Comparison of ENCODE assay signal across 8 cellular contexts in genomic region chr7:133434246-133434865, GRCh38.
DNase-seq lines count a peak whose midpoint lies in the region; ATAC-seq, FAIRE-seq and TF ChIP-seq lines count a peak whose summit lies in the region.

No MANE protein-coding gene starts in this region.

- peak; percentile 42 for TF ChIP-seq CTCF in CD4-positive, alpha-beta T cell (IDR thresholded peaks at IDR 0.05)
- TF ChIP-seq CTCF in HEK293 (tag by site-specific recombination; IDR thresholded peaks at IDR 0.05) (peak; percentile 43; the same call in 1 of the 2 replicates), tibial artery (IDR thresholded peaks at IDR 0.05) (peak; percentile 35 to 42)

- no peaks in the 10 kb centered on the region for H3K9me3 ChIP-seq in CD4-positive, alpha-beta T cell (ENCODE audit: control insufficient read depth, low read length)
- H3K9me3 ChIP-seq in HEK293 (ENCODE audit: control insufficient read depth, insufficient read depth, low read depth, low read length) (no peaks in the 10 kb centered on the region), tibial artery (no peaks in the 10 kb centered on the region)

- H3K36me3 Mint-ChIP-seq in CD4-positive, alpha-beta T cell (ENCODE audit: low read depth) = no peaks in the 10 kb centered on the region

- H3K4me3 ChIP-seq in HEK293 (ENCODE audit: low read depth, low read length) = no peak overlapping the region
- no peak overlapping the region for H3K4me3 ChIP-seq in tibial artery

- H3K36me3 ChIP-seq in HEK293 (ENCODE audit: control insufficient read depth in 2 of 2, insufficient read depth in 1 of 2, low read length in 2 of 2) (no peaks in the 10 kb centered on the region), tibial artery (no peaks in the 10 kb centered on the region)

- CTCF ChIA-PET in CD4-positive, alpha-beta T cell (lab: Charles Lee) = interaction anchor here (0.8 to 1.7 kb wide), 2 partner anchors 39 to 1116 kb away, joined by 3 to 8 read pairs; no protein-coding TSS in a partner anchor
- CTCF ChIA-PET in HEK293 (lab: Yijun Ruan, JAX) = interaction anchor here (0.5 to 1.6 kb wide), 25 partner anchors 9 to 1649 kb away, joined by 3 to 7 read pairs (median 3); no protein-coding TSS in a partner anchor

- peaks cover 16% of the 10 kb centered on the region for H3K4me1 Mint-ChIP-seq in CD4-positive, alpha-beta T cell (ENCODE audit: low read depth)

- H3K27ac ChIP-seq in CD4-positive, alpha-beta T cell (ENCODE audit: low read depth, low read length) = no peak overlapping the region
- no peak overlapping the region for H3K27ac ChIP-seq in HEK293 (ENCODE audit: extremely low read depth, low read depth, low read length)
- no peak overlapping the region for H3K27ac ChIP-seq in tibial artery

- DNase-seq in CD4-positive, alpha-beta T cell = no peak
- DNase-seq in SK-MEL-5 (ENCODE audit: low read depth, low spot score) (peak; percentile 63), globus pallidus (ENCODE audit: low spot score) (peak; percentile 36), tibial artery (no peak), NCI-H524 treated with DMSO at 0.1 percent for 48 hours (lab: John Stamatoyannopoulos, UW) (no peak), RCC 7860 (ENCODE audit: low spot score) (no peak)
- DNase-seq in stimulated activated CD4-positive, alpha-beta T cell treated with anti-CD3 and anti-CD28 coated beads, Interleukin-15, amount 100 ng/mL, for 24 hours = no peak

- peak overlapping the region; percentile 13 for H3K27ac Mint-ChIP-seq in CD4-positive, alpha-beta T cell

- in situ Hi-C loops in SK-MEL-5 (cut with HindIII; ENCODE audit: low pct_unique_long_range_greater_than_20kb, low sequenced_read_pairs) = loop anchor here (10.0 kb wide), 1 partner anchor 580 kb away; no protein-coding TSS in a partner anchor

- POLR2A ChIA-PET in CD4-positive, alpha-beta T cell (lab: Charles Lee) = no interaction called here
- POLR2A ChIA-PET in HEK293 (lab: Yijun Ruan, JAX) = interaction anchor here (0.6 kb wide), 1 partner anchor 586 kb away, joined by 3 read pairs; no protein-coding TSS in a partner anchor

- no peaks in the 10 kb centered on the region for H3K27me3 Mint-ChIP-seq in CD4-positive, alpha-beta T cell

- H3K4me3 Mint-ChIP-seq in CD4-positive, alpha-beta T cell = no peak overlapping the region

- intact Hi-C loops in CD4-positive, alpha-beta T cell (cut with DNase I, micrococcal nuclease) = loop anchor here (1.0 to 10.0 kb wide), 6 partner anchors 720 to 1747 kb away; no protein-coding TSS in a partner anchor
- intact Hi-C loops in tibial artery (cut with DNase I; ENCODE audit: low total_unique reads) = no loop called here

- no peaks in the 10 kb centered on the region for H3K9me3 Mint-ChIP-seq in CD4-positive, alpha-beta T cell

- no peaks in the 10 kb centered on the region for H3K27me3 ChIP-seq in CD4-positive, alpha-beta T cell (ENCODE audit: control insufficient read depth, insufficient read depth, low read length)
- H3K27me3 ChIP-seq in tibial artery = no peaks in the 10 kb centered on the region

- H3K4me1 ChIP-seq in HEK293 (ENCODE audit: control insufficient read depth, insufficient read depth, low read length) = peaks cover 15% of the 10 kb centered on the region
- peaks cover 0 to 15% (median 9%) of the 10 kb centered on the region in 4 donors for H3K4me1 ChIP-seq in tibial artery

- FAIRE-seq in RCC 7860 (lab: Jason Lieb, UNC) = no peak

- no peak for ATAC-seq in CD4-positive, alpha-beta T cell (ENCODE audit: poor library complexity)

TF ChIP-seq in HEK293, 187 proteins besides CTCF, POLR2A, EP300 and RAD21:
- peak; percentile 96 for TF ChIP-seq PRDM10 (tag by site-specific recombination; IDR thresholded peaks at IDR 0.05)
- TF ChIP-seq ZNF660 (tag by site-specific recombination; IDR thresholded peaks at IDR 0.05) = 0 out of 2 replicates have a peak, but pooled peaks have one; percentile 23
- no peak for TF ChIP-seq ZNF626 (tag by site-specific recombination; IDR thresholded peaks at IDR 0.05)
- TF ChIP-seq MZF1 (tag by site-specific recombination; IDR thresholded peaks at IDR 0.05; ENCODE audit: borderline replicate concordance) = no peak
- peak; percentile 29; the same call in 1 of the 2 replicates for TF ChIP-seq PRDM6 (tag by site-specific recombination; IDR thresholded peaks at IDR 0.05)
- TF ChIP-seq ZNF488 (tag by site-specific recombination; IDR thresholded peaks at IDR 0.05) = no peak
- no peak for TF ChIP-seq ZFP37 (tag by site-specific recombination; IDR thresholded peaks at IDR 0.05)
- TF ChIP-seq ZNF169 (tag by site-specific recombination; IDR thresholded peaks at IDR 0.05) = no peak
- no peak for TF ChIP-seq ZFHX2 (tag by site-specific recombination; conservative IDR thresholded peaks at IDR 0.05)
- TF ChIP-seq ZBTB1 (tag by site-specific recombination; IDR thresholded peaks at IDR 0.05) = no peak
- no peak for TF ChIP-seq ZNF501 (tag by site-specific recombination; IDR thresholded peaks at IDR 0.05)
- TF ChIP-seq ZNF561 (tag by site-specific recombination; IDR thresholded peaks at IDR 0.05; ENCODE audit: borderline replicate concordance) = no peak
- no peak for TF ChIP-seq ZNF133 (tag by site-specific recombination; IDR thresholded peaks at IDR 0.05)
- TF ChIP-seq YY1 (tag by site-specific recombination; IDR thresholded peaks at IDR 0.05) = no peak
- peak; percentile 80 for TF ChIP-seq ZNF654 (tag by site-specific recombination; IDR thresholded peaks at IDR 0.05; ENCODE audit: low read depth)
- TF ChIP-seq ZNF132 (tag by site-specific recombination; IDR thresholded peaks at IDR 0.05; ENCODE audit: borderline replicate concordance) = no peak
- TF ChIP-seq ZNF223 (tag by site-specific recombination; IDR thresholded peaks at IDR 0.05) = no peak
- TF ChIP-seq TCF7L2 (IDR thresholded peaks at IDR 0.05; ENCODE audit: borderline replicate concordance, low read depth, low read length) = 0 out of 2 replicates have a peak, but pooled peaks have one; percentile 25
TF ChIP-seq in HEK293: peak in this region for 5.

Comparison
In these comparisons a context has a peak if more than half of its experiments do, and no peak if none do; other contexts are left out.
1. DNase-seq: peak in SK-MEL-5 (single experiment) and globus pallidus (single experiment); none in CD4-positive, alpha-beta T cell (0 of 10), tibial artery (0 of 2), NCI-H524 treated with DMSO at 0.1 percent for 48 hours (single experiment), stimulated activated CD4-positive, alpha-beta T cell treated with anti-CD3 and anti-CD28 coated beads, Interleukin-15, amount 100 ng/mL, for 24 hours (single experiment) and RCC 7860 (single experiment).
2. Peak in every context shown above with its lines, with median percentiles within 50 percentile points of each other: CTCF ChIP-seq.